Comparison of ENCODE assay signal across 1 cellular context in the genomic region with DNA sequence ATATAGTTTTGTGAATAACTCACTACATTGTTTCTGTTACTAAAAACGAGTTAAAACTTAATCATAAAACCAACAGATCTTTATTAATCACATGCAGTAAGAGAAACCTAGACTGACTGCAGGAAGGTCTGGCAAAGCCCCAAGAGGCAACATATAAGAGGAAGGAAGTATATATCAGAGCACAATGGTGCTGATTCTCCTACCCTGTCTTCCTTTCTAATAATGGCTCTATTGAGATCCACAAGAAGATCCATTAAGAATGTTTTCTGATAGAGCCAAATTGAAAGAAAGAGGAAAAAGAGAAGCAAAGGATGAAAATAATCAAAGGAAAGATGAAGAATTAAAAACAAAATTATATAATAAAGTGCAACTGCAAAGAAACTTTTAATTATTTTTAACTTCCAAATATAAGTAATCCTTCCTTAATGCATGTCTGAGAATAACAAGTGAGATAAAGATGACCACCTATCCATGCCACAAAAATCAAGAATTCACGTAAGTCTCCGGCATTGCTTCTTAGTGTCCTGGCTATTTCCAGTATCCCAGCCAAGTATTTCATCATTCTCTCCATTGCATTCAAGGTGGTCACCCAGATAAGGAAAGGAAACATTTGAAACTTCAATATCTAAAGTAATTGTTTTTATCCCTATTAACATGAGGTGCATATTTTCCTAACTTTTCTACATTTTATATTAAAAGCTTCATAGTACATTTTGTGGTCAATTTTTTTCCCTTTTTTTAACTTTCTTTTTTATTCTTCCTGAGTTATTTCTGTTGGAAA.
TF ChIP-seq lines count a peak whose summit lies in the region.

No MANE protein-coding gene starts in this region.

TF ChIP-seq in K562, 482 proteins besides CTCF, POLR2A, EP300 and RAD21 (continued from another document):
- TF ChIP-seq ATF4 (CRISPR knock-in tag; IDR thresholded peaks at IDR 0.05) (peak; percentile 82), CEBPB (tag; IDR thresholded peaks at IDR 0.05) (peak; percentile 96), CBFA2T2 (conservative IDR thresholded peaks at IDR 0.05) (peak; percentile 71), DACH1 (IDR thresholded peaks at IDR 0.05; ENCODE audit: partially characterized antibody) (peak; percentile 60), DEAF1 (CRISPR knock-in tag; IDR thresholded peaks at IDR 0.05) (no peak), MEF2A (IDR thresholded peaks at IDR 0.05; ENCODE audit: control insufficient read depth, low read depth, low read length) (peak; percentile 67; the same call in 1 of the 2 replicates), ATF1 (CRISPR knock-in tag; IDR thresholded peaks at IDR 0.05) (no peak), ATF1 (tag; IDR thresholded peaks at IDR 0.05) (peak; percentile 24; the same call in 1 of the 2 replicates), ZNF175 (CRISPR knock-in tag; IDR thresholded peaks at IDR 0.05; ENCODE audit: low read depth) (0 out of 2 replicates have a peak, but pooled peaks have one; percentile 51), EP400 (IDR thresholded peaks at IDR 0.05) (peak; percentile 55), RCOR1 (IDR thresholded peaks at IDR 0.05; ENCODE audit: borderline replicate concordance in 1 of 2, low read depth in 2 of 2, low read length in 2 of 2) (peak in 1 of 2 experiments; percentile 78; a peak in 1 of 4 replicates), NCOA1 (IDR thresholded peaks at IDR 0.05; ENCODE audit: low read depth) (peak; percentile 52; the same call in 1 of the 2 replicates), CBFA2T3 (IDR thresholded peaks at IDR 0.05) (peak; percentile 86), ETS2 (tag; IDR thresholded peaks at IDR 0.05; ENCODE audit: borderline replicate concordance, poor library complexity, severe bottlenecking) (no peak)
- TF ChIP-seq, protein P1, sequence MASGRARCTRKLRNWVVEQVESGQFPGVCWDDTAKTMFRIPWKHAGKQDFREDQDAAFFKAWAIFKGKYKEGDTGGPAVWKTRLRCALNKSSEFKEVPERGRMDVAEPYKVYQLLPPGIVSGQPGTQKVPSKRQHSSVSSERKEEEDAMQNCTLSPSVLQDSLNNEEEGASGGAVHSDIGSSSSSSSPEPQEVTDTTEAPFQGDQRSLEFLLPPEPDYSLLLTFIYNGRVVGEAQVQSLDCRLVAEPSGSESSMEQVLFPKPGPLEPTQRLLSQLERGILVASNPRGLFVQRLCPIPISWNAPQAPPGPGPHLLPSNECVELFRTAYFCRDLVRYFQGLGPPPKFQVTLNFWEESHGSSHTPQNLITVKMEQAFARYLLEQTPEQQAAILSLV (tag; IDR thresholded peaks at IDR 0.05) = peak; percentile 80
TF ChIP-seq in K562: peak in this region for 67.
